10 cellular contexts compared by ENCODE assay signal in the genomic region with DNA sequence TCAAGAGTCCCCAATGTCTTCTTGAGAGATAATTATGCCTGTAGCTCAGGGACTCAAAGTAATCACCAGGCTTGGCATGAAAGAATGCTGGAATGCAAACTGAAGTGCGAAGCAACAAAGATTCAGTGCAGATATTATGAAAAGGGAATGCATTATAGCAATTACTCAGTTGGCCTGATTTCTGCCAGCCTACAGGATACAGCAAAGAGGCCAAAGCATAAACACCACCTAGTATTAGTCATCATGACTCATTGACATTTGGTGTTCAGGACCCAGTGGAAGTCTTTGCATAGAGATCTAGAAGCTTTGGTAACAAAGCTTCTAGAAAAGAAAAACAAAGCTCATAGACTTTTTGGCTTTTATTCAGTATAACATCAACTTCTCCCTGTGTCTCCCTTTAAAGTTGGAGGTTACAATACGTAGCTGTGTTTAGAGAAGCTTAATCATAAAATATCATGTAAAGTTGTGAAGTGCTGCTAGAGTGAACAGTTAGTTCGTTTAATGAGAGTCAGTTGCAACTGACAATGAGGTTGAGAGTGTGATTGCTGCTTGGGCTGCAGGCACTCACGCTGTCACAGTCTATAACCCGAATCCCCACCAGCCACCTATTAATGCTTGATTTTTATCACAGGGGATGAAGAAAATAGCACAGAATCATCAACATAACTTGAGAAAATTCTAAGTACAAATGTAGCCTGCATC.
DNase-seq lines count a peak whose midpoint lies in the region; ATAC-seq and TF ChIP-seq lines count a peak whose summit lies in the region.
"Had no signal": no experiment of that assay in that cellular context is flagged by ENCODE, and none has a peak within 500 bp of the region (broad histone marks: within the 10 kb centered on the region; RNA-seq: fewer than 3 reads in every experiment).

No MANE protein-coding gene starts in this region.

- TF ChIP-seq CTCF in GM23338 (conservative IDR thresholded peaks at IDR 0.05; ENCODE audit: low read depth in 2 of 2) (no peak), Panc1 (IDR thresholded peaks at IDR 0.05) (no peak), fibroblast of lung (conservative IDR thresholded peaks at IDR 0.05 in 1 of 2, IDR thresholded peaks at IDR 0.05 in 1 of 2; ENCODE audit: low read depth in 1 of 2, low read length in 2 of 2) (no peak), smooth muscle cell (IDR thresholded peaks at IDR 0.05; ENCODE audit: borderline replicate concordance, insufficient read depth, poor library complexity, severe bottlenecking) (no peak)

- H3K4me3 ChIP-seq in GM23338, result no peak overlapping the region
- H3K4me3 ChIP-seq in Panc1 (ENCODE audit: low read depth in 2 of 2, low read length in 2 of 2), result peak overlapping the region in 1 of 2 experiments; percentile 29; a peak in 2 of 4 replicates
- H3K4me3 ChIP-seq in fibroblast of lung (replicated peaks in 1 of 4; ENCODE audit: control extremely low read depth in 1 of 4, insufficient read depth in 1 of 4, low read depth in 3 of 4, low read length in 4 of 4), result no peak overlapping the region
- no peak overlapping the region for H3K4me3 ChIP-seq in smooth muscle cell

- intact Hi-C loops in Panc1 (cut with micrococcal nuclease; ENCODE audit: unreplicated experiment), result no loop called here

- H3K36me3 Mint-ChIP-seq in GM23338 (ENCODE audit: low read depth), result no peaks in the 10 kb centered on the region

- no peak overlapping the region for H2AFZ ChIP-seq in GM23338
- H2AFZ ChIP-seq in fibroblast of lung (ENCODE audit: low read length), result no peak overlapping the region
- peak overlapping the region; percentile 26 for H2AFZ ChIP-seq in smooth muscle cell (ENCODE audit: low read depth)

- CTCF ChIA-PET in Panc1 (lab: Charles Lee), result no interaction called here

- H3K79me2 ChIP-seq in GM23338 (replicated peaks; ENCODE audit: insufficient read depth) (no peaks in the 10 kb centered on the region), fibroblast of lung (ENCODE audit: control insufficient read depth, insufficient read depth, low read length) (no peaks in the 10 kb centered on the region), smooth muscle cell (ENCODE audit: low read depth) (no peaks in the 10 kb centered on the region)

- in situ Hi-C loops in Panc1 (cut with HindIII; ENCODE audit: low pct_unique_long_range_greater_than_20kb, low sequenced_read_pairs), result no loop called here

- DNase-seq in GM23338 (ENCODE audit: low spot score), result peak; percentile 11
- DNase-seq in Panc1 (ENCODE audit: low read depth, low spot score), result peak; percentile 74
- peak; percentile 92 to 97 for DNase-seq in fibroblast of lung (ENCODE audit: low read depth in 2 of 2)
- no peak for DNase-seq in smooth muscle cell (lab: John Stamatoyannopoulos, UW; ENCODE audit: unreplicated experiment)
- no peak for DNase-seq in mesenteric fat pad (ENCODE audit: low spot score)
- DNase-seq in GM19238 (ENCODE audit: insufficient read length, low spot score), result no peak
- DNase-seq: left cardiac atrium; NCI-H1694; stimulated activated CD4-positive, alpha-beta T cell treated with anti-CD3 and anti-CD28 coated beads, Interleukin-4, amount 100 ng/mL, for 24 hours had no signal

- BruUV-seq in Panc1 (replicated peaks; lab: Mats Ljungman, UMichigan), result no TSS peak

- no peaks in the 10 kb centered on the region; the same call in 1 of the 2 replicates for H3K9me2 ChIP-seq in GM23338 (ENCODE audit: insufficient read depth)

- H3K27ac Mint-ChIP-seq in GM23338, result peak overlapping the region; percentile 74

- H3K9me3 ChIP-seq in Panc1 (ENCODE audit: control insufficient read depth, insufficient read depth, low read depth, low read length) (peaks cover 24% of the 10 kb centered on the region; the same call in 1 of the 2 replicates), fibroblast of lung (ENCODE audit: control insufficient read depth, insufficient read depth, low read depth, low read length) (no peaks in the 10 kb centered on the region), smooth muscle cell (replicated peaks; ENCODE audit: low read depth) (no peaks in the 10 kb centered on the region)

- 0 out of 2 replicates have a peak overlapping the region, but pooled peaks have one; percentile 5 for H3K4me2 ChIP-seq in GM23338
- H3K4me2 ChIP-seq in fibroblast of lung (ENCODE audit: extremely low read depth, insufficient read depth, low read length), result peak overlapping the region; percentile 52
- peak overlapping the region; percentile 78 for H3K4me2 ChIP-seq in smooth muscle cell

- H4K20me1 ChIP-seq in GM23338 (replicated peaks; ENCODE audit: insufficient read depth) (no peaks in the 10 kb centered on the region), fibroblast of lung (ENCODE audit: control insufficient read depth, extremely low read depth, insufficient read depth, low read length) (no peaks in the 10 kb centered on the region), smooth muscle cell (ENCODE audit: low read depth) (no peaks in the 10 kb centered on the region)

- H3K4me3 Mint-ChIP-seq in GM23338, result no peak overlapping the region

- no peaks in the 10 kb centered on the region for H3K27me3 Mint-ChIP-seq in GM23338 (ENCODE audit: insufficient read depth, low read depth, poor library complexity)

- peaks cover 23% of the 10 kb centered on the region for H3K4me1 Mint-ChIP-seq in GM23338

- WGBS in smooth muscle cell (ENCODE audit: low lambda C conversion rate), result 7% methylated on average over 5 of the region's 5 CpGs

- H3K27me3 ChIP-seq in GM23338 (ENCODE audit: insufficient read depth) (no peaks in the 10 kb centered on the region), Panc1 (ENCODE audit: control insufficient read depth, insufficient read depth, low read length) (no peaks in the 10 kb centered on the region), fibroblast of lung (ENCODE audit: control insufficient read depth, insufficient read depth, low read length) (no peaks in the 10 kb centered on the region), smooth muscle cell (ENCODE audit: low read depth) (no peaks in the 10 kb centered on the region)

- H3K27ac ChIP-seq in GM23338 (ENCODE audit: low read depth) (peak overlapping the region; percentile 3; the same call in 1 of the 2 replicates), Panc1 (ENCODE audit: low read length) (peak overlapping the region; percentile 98), fibroblast of lung (ENCODE audit: insufficient read depth, low read length) (peak overlapping the region; percentile 61), smooth muscle cell (ENCODE audit: low read depth) (peak overlapping the region; percentile 81)

- POLR2A ChIA-PET in Panc1 (lab: Charles Lee), result no interaction called here

- ATAC-seq in GM23338 (peak; percentile 38; the same call in 2 of the 3 replicates), Panc1 (peak; percentile 97), HG02798 (IDR thresholded peaks at IDR 0.05; ENCODE audit: poor library complexity, unreplicated experiment) (no peak)

- H3K9me3 Mint-ChIP-seq in GM23338, result no peaks in the 10 kb centered on the region; the same call in 2 of the 3 replicates

- H3K9ac ChIP-seq in fibroblast of lung (ENCODE audit: insufficient read depth, low read length) (no peak overlapping the region), smooth muscle cell (ENCODE audit: low read depth) (peak overlapping the region; percentile 5)

- no peaks in the 10 kb centered on the region for H3K36me3 ChIP-seq in GM23338 (ENCODE audit: insufficient read depth)
- no peaks in the 10 kb centered on the region for H3K36me3 ChIP-seq in Panc1 (ENCODE audit: control insufficient read depth, insufficient read depth, low read length)
- no peaks in the 10 kb centered on the region for H3K36me3 ChIP-seq in fibroblast of lung (ENCODE audit: control insufficient read depth, insufficient read depth, low read length)
- H3K36me3 ChIP-seq in smooth muscle cell (ENCODE audit: low read depth), result no peaks in the 10 kb centered on the region

- H3F3A ChIP-seq in GM23338 (replicated peaks; ENCODE audit: low read depth) (no peaks in the 10 kb centered on the region), smooth muscle cell (ENCODE audit: low read depth) (peaks cover 4% of the 10 kb centered on the region)

- H3K4me1 ChIP-seq in GM23338 (ENCODE audit: insufficient read depth) (peaks cover 16% of the 10 kb centered on the region), Panc1 (ENCODE audit: control insufficient read depth, insufficient read depth, low read length) (peaks cover 27% of the 10 kb centered on the region), fibroblast of lung (ENCODE audit: control insufficient read depth, extremely low read depth, insufficient read depth, low read length) (peaks cover 5% of the 10 kb centered on the region), smooth muscle cell (ENCODE audit: low read depth) (peaks cover 11% of the 10 kb centered on the region)

TF ChIP-seq in GM23338, 12 proteins besides CTCF, POLR2A, EP300 and RAD21 (continues in another document):
- TF ChIP-seq, protein P1, sequence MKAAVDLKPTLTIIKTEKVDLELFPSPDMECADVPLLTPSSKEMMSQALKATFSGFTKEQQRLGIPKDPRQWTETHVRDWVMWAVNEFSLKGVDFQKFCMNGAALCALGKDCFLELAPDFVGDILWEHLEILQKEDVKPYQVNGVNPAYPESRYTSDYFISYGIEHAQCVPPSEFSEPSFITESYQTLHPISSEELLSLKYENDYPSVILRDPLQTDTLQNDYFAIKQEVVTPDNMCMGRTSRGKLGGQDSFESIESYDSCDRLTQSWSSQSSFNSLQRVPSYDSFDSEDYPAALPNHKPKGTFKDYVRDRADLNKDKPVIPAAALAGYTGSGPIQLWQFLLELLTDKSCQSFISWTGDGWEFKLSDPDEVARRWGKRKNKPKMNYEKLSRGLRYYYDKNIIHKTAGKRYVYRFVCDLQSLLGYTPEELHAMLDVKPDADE (IDR thresholded peaks at IDR 0.05), result no peak
- TF ChIP-seq POLR2AphosphoS5 (IDR thresholded peaks at IDR 0.05; ENCODE audit: low read depth) (no peak), EZH2phosphoT487 (IDR thresholded peaks at IDR 0.05; ENCODE audit: unreplicated experiment) (no peak), CREB1 (CRISPR knock-in tag; IDR thresholded peaks at IDR 0.05; ENCODE audit: low read depth) (no peak), ZNF114 (CRISPR knock-in tag; IDR thresholded peaks at IDR 0.05) (peak; percentile 67; the same call in 1 of the 2 replicates), EZH2 (IDR thresholded peaks at IDR 0.05; ENCODE audit: low read depth, unreplicated experiment) (no peak), JUNB (IDR thresholded peaks at IDR 0.05; ENCODE audit: unreplicated experiment) (no peak)

Comparison
In these comparisons a context has a peak if more than half of its experiments do, and no peak if none do; other contexts are left out.
1. DNase-seq: peak in GM23338 (single experiment), Panc1 (single experiment) and fibroblast of lung (2 of 2); none in smooth muscle cell (single experiment), mesenteric fat pad (single experiment) and GM19238 (single experiment).
2. H3K27ac ChIP-seq: peak in every context shown above with its lines; median percentile 98 in Panc1; 81 in smooth muscle cell; 61 in fibroblast of lung; 3 in GM23338.
3. H3K4me2 ChIP-seq: peak in every context shown above with its lines; median percentile 78 in smooth muscle cell; 52 in fibroblast of lung; 5 in GM23338.